ENCODE assay signal across 27 cellular contexts in the genomic region with DNA sequence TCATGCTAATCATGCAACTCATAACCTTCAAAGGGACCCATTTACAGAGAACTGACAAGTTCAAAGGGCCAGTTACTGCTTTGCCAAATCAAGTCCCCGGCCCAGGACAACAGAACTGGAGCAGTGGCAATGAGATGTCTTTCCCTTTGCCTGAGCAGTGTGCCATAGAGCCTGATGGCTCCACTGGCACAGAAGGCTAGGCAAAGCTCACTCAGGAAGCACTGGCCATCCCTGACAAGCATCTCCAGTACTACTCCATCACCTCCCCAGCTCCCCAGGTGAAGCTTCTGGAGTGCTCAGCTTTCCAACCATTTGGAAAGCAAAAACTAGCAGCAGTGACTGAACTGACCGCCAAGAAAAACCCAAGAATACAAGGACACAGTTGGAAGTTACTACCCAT.
"Had no signal": no experiment of that assay in that cellular context is flagged by ENCODE, and none has a peak within 500 bp of the region (broad histone marks: within the 10 kb centered on the region; RNA-seq: fewer than 3 reads in every experiment).

No MANE protein-coding gene starts in this region.

- H3K27ac Mint-ChIP-seq: mesothelial cell of epicardium; natural killer cell treated with Interleukin-12 subunit alpha and Interleukin-12 subunit beta and Interleukin-15 and Interleukin-18, amount 100 ng/mL, for 72 hours; neural progenitor cell; progenitor cell of endocrine pancreas; stimulated activated effector memory CD8-positive, alpha-beta T cell treated with anti-CD3 and anti-CD28 coated beads, Interleukin-12 subunit alpha, Interleukin-12 subunit beta, amount 100 ng/mL, for 72 hours had no signal

- ATAC-seq: effector memory CD8-positive, alpha-beta T cell; foreskin keratinocyte; gastroesophageal sphincter; left colon; mucosa of descending colon; natural killer cell treated with Interleukin-12 subunit alpha and Interleukin-12 subunit beta and Interleukin-15 and Interleukin-18, amount 100 ng/mL, for 72 hours; stimulated activated effector memory CD8-positive, alpha-beta T cell treated with anti-CD3 and anti-CD28 coated beads, Interleukin-12 subunit alpha, Interleukin-12 subunit beta, amount 100 ng/mL, for 72 hours; upper lobe of right lung had no signal

- DNase-seq: dermis blood vessel endothelial cell; effector memory CD8-positive, alpha-beta T cell; erythroblast; foreskin keratinocyte; heart right ventricle; immature natural killer cell; islet precursor cell; kidney glomerular epithelial cell; left colon; mucosa of descending colon; naive B cell; stimulated activated CD4-positive, alpha-beta T cell treated with anti-CD3 and anti-CD28 coated beads, Interleukin-2, amount 100 ng/mL, for 24 hours; stimulated activated CD4-positive, alpha-beta T cell treated with anti-CD3 and anti-CD28 coated beads, Interleukin-4, amount 100 ng/mL, for 24 hours; stimulated activated naive CD4-positive, alpha-beta T cell treated with Interleukin-2 at 50 U/mL for 16 hours; transverse colon; upper lobe of right lung; uterus had no signal

- H3K9me3 Mint-ChIP-seq: effector memory CD8-positive, alpha-beta T cell; immature natural killer cell; memory B cell; mesothelial cell of epicardium; naive B cell; natural killer cell treated with Interleukin-12 subunit alpha and Interleukin-12 subunit beta and Interleukin-15 and Interleukin-18, amount 100 ng/mL, for 72 hours; neural progenitor cell; stimulated activated effector memory CD8-positive, alpha-beta T cell treated with anti-CD3 and anti-CD28 coated beads, Interleukin-12 subunit alpha, Interleukin-12 subunit beta, amount 100 ng/mL, for 72 hours had no signal

- H3K27ac ChIP-seq: coronary artery, foreskin keratinocyte, gastroesophageal sphincter, heart right ventricle, neural progenitor cell, parathyroid adenoma, thoracic aorta, transverse colon, upper lobe of right lung, uterus had no signal

- H3K4me3 Mint-ChIP-seq: effector memory CD8-positive, alpha-beta T cell; immature natural killer cell; memory B cell; mesothelial cell of epicardium; naive B cell; natural killer cell treated with Interleukin-12 subunit alpha and Interleukin-12 subunit beta and Interleukin-15 and Interleukin-18, amount 100 ng/mL, for 72 hours; neural progenitor cell; stimulated activated effector memory CD8-positive, alpha-beta T cell treated with anti-CD3 and anti-CD28 coated beads, Interleukin-12 subunit alpha, Interleukin-12 subunit beta, amount 100 ng/mL, for 72 hours had no signal

- H3K36me3 Mint-ChIP-seq: mesothelial cell of epicardium; natural killer cell treated with Interleukin-12 subunit alpha and Interleukin-12 subunit beta and Interleukin-15 and Interleukin-18, amount 100 ng/mL, for 72 hours; neural progenitor cell; stimulated activated effector memory CD8-positive, alpha-beta T cell treated with anti-CD3 and anti-CD28 coated beads, Interleukin-12 subunit alpha, Interleukin-12 subunit beta, amount 100 ng/mL, for 72 hours had no signal

- H3K27me3 Mint-ChIP-seq: effector memory CD8-positive, alpha-beta T cell; memory B cell; naive B cell; natural killer cell treated with Interleukin-12 subunit alpha and Interleukin-12 subunit beta and Interleukin-15 and Interleukin-18, amount 100 ng/mL, for 72 hours; progenitor cell of endocrine pancreas had no signal

- H3K9me3 ChIP-seq: gastroesophageal sphincter, heart right ventricle, mucosa of descending colon, thoracic aorta, transverse colon, upper lobe of right lung, uterus had no signal

- H3K27me3 ChIP-seq: foreskin keratinocyte, gastroesophageal sphincter, heart right ventricle, neural progenitor cell, transverse colon, upper lobe of right lung, uterus had no signal
